ENCODE assay signal across 16 cellular contexts in the genomic region with DNA sequence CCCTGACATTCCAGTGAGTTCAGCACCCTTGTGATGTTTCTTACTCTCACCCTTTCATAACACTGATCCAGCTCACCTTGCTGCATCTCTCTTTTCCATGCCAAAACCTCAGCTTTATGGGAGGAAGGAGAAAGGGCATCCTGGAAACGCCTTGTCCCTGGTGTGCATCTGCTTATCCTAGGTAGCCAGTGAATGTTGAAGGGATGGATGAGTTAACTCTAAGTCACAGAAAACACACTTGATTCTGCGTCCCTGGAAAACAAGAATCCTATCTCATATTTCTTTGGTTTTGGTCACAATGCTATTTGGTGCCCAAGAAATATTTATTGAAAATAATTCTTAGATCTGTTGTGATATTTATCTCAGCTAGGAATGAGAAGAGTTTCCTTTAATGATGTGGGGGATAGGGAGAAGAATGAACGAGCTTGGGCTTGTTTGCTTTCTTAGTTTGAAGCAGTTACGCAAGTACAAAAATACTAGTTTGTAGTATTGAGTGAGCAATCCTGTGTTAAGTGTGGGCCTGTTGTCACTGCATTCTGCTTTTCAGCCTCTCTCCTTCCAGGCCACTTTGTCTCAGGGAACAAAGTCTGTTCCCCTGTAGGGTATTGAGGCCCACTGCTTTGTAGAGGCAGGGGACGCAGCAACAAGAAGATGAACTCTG.
DNase-seq lines count a peak whose midpoint lies in the region; FAIRE-seq and TF ChIP-seq lines count a peak whose summit lies in the region.
"Had no signal": no experiment of that assay in that cellular context is flagged by ENCODE, and none has a peak within 500 bp of the region (broad histone marks: within the 10 kb centered on the region; RNA-seq: fewer than 3 reads in every experiment).

No MANE protein-coding gene starts in this region.

- H2BK12ac ChIP-seq in mesenchymal stem cell (ENCODE audit: low read length in 2 of 2) = peak overlapping the region; percentile 59 to 91

- peak overlapping the region; percentile 85 for H4K91ac ChIP-seq in mesenchymal stem cell (ENCODE audit: low read length)

- H3K36me3 ChIP-seq in mesenchymal stem cell (ENCODE audit: control insufficient read depth in 1 of 2, insufficient read depth in 2 of 2, low read depth in 1 of 2, low read length in 2 of 2) = no peaks in the 10 kb centered on the region
- no peaks in the 10 kb centered on the region for H3K36me3 ChIP-seq in brain microvascular endothelial cell (replicated peaks)

- no peak overlapping the region for H3K14ac ChIP-seq in mesenchymal stem cell (ENCODE audit: low read length in 2 of 2)

- H3K23ac ChIP-seq in mesenchymal stem cell (ENCODE audit: low read length in 2 of 2) = no peak overlapping the region

- peak overlapping the region; percentile 69 for H2AK5ac ChIP-seq in mesenchymal stem cell (ENCODE audit: low read length, severe bottlenecking)

- peak overlapping the region; percentile 52 for H3K27ac Mint-ChIP-seq in MCF 10A (ENCODE audit: low read depth, unreplicated experiment)
- H3K27ac Mint-ChIP-seq in T-helper 2 cell treated with Interferon-gamma antibody and Interleukin-4, amounts not matched to agents 5 μg/mL and 100 μg/mL, for 36 hours = no peak overlapping the region
- H3K27ac Mint-ChIP-seq: dendritic cell treated with granulocyte-macrophage colony-stimulating factor and Interleukin-4, amounts not matched to agents 40 ng/mL and 50 ng/mL, for 4 days had no signal

- H2BK15ac ChIP-seq in mesenchymal stem cell (ENCODE audit: low read depth, poor library complexity, severe bottlenecking) = no peak overlapping the region

- BruUV-seq in MCF 10A (replicated peaks; lab: Mats Ljungman, UMichigan) = no TSS peak

- H3K4me3 ChIP-seq in AG10803 (ENCODE audit: low read length) (no peak overlapping the region), mesenchymal stem cell (ENCODE audit: insufficient read depth in 1 of 2, low read depth in 1 of 2, low read length in 2 of 2) (no peak overlapping the region), brain microvascular endothelial cell (ENCODE audit: low read depth, low read length) (no peak overlapping the region)

- CTCF ChIA-PET in MCF 10A (lab: Yijun Ruan, JAX) = interaction anchor here (0.6 to 5.2 kb wide), 3 partner anchors 11 to 263 kb away, joined by 3 to 35 read pairs (median 3); no protein-coding TSS in a partner anchor

- H3K27me3 Mint-ChIP-seq in MCF 10A (ENCODE audit: insufficient read depth, unreplicated experiment) = no peaks in the 10 kb centered on the region
- no peaks in the 10 kb centered on the region for H3K27me3 Mint-ChIP-seq in T-helper 2 cell treated with Interferon-gamma antibody and Interleukin-4, amounts not matched to agents 5 μg/mL and 100 μg/mL, for 36 hours (ENCODE audit: low read depth)
- H3K27me3 Mint-ChIP-seq: dendritic cell treated with granulocyte-macrophage colony-stimulating factor and Interleukin-4, amounts not matched to agents 40 ng/mL and 50 ng/mL, for 4 days had no signal

- in situ Hi-C loops in brain microvascular endothelial cell (cut with HindIII; ENCODE audit: low pct_ligation_motif_present, low sequenced_read_pairs) = no loop called here

- H3K36me3 Mint-ChIP-seq in MCF 10A (ENCODE audit: insufficient read depth, unreplicated experiment) = no peaks in the 10 kb centered on the region
- H3K36me3 Mint-ChIP-seq in T-helper 2 cell treated with Interferon-gamma antibody and Interleukin-4, amounts not matched to agents 5 μg/mL and 100 μg/mL, for 36 hours (ENCODE audit: low read depth) = peaks cover 42% of the 10 kb centered on the region

- POLR2A ChIA-PET in MCF 10A (lab: Yijun Ruan, JAX) = interaction anchor here (0.5 to 8.4 kb wide), 15 partner anchors 9 to 738 kb away, joined by 3 to 111 read pairs (median 3); partner anchors contain the start of gene ARID5B

- peaks cover 6% of the 10 kb centered on the region for H3K9me3 ChIP-seq in mesenchymal stem cell (ENCODE audit: control insufficient read depth, low read length)

- peak overlapping the region; percentile 84 to 88 for H3K18ac ChIP-seq in mesenchymal stem cell (ENCODE audit: low read depth in 1 of 2, low read length in 2 of 2)

- no peak overlapping the region for H3K4me3 Mint-ChIP-seq in MCF 10A (ENCODE audit: unreplicated experiment)
- no peak overlapping the region for H3K4me3 Mint-ChIP-seq in T-helper 2 cell treated with Interferon-gamma antibody and Interleukin-4, amounts not matched to agents 5 μg/mL and 100 μg/mL, for 36 hours
- H3K4me3 Mint-ChIP-seq: dendritic cell treated with granulocyte-macrophage colony-stimulating factor and Interleukin-4, amounts not matched to agents 40 ng/mL and 50 ng/mL, for 4 days had no signal

- H2AFZ ChIP-seq in mesenchymal stem cell (ENCODE audit: low read depth, low read length) = no peak overlapping the region

- DNase-seq in AG10803 (ENCODE audit: low read depth) (peak; percentile 68), HTR-8/SVneo (ENCODE audit: insufficient read length, low spot score) (no peak), MCF 10A (ENCODE audit: unreplicated experiment) (peak; percentile 63), mesenchymal stem cell (peak; percentile 59), GM12891 (ENCODE audit: insufficient read length, low spot score) (no peak), HUDEP-2 (lab: John Stamatoyannopoulos, UW; ENCODE audit: unreplicated experiment in 76 of 76) (no peak), brain microvascular endothelial cell (no peak)
- no peak for DNase-seq in T-helper 2 cell treated with Interferon-gamma antibody and Interleukin-4, amounts not matched to agents 5 μg/mL and 100 μg/mL, for 36 hours (ENCODE audit: low spot score)
- DNase-seq: activated CD4-positive, alpha-beta T cell treated with anti-CD3 and anti-CD28 coated beads for 1 hour; activated gamma-delta T cell; GF-D8; nucleus accumbens; stimulated activated CD4-positive, alpha-beta T cell treated with anti-CD3 and anti-CD28 coated beads, Interleukin-15, amount 100 ng/mL, for 24 hours had no signal

- H3K9ac ChIP-seq in mesenchymal stem cell (ENCODE audit: low read length) = peak overlapping the region; percentile 64
- H3K9ac ChIP-seq: KMS-11 had no signal

- H3K4me1 ChIP-seq in mesenchymal stem cell (ENCODE audit: control insufficient read depth, insufficient read depth, low read depth, low read length) = peaks cover 7% of the 10 kb centered on the region

- peak; percentile 4 for FAIRE-seq in HTR-8/SVneo (lab: Jason Lieb, UNC)
- no peak for FAIRE-seq in GM12891 (lab: Jason Lieb, UNC)

- H3K4me1 Mint-ChIP-seq in MCF 10A (ENCODE audit: insufficient read depth, unreplicated experiment) = peaks cover 39% of the 10 kb centered on the region
- peaks cover 27% of the 10 kb centered on the region for H3K4me1 Mint-ChIP-seq in T-helper 2 cell treated with Interferon-gamma antibody and Interleukin-4, amounts not matched to agents 5 μg/mL and 100 μg/mL, for 36 hours (ENCODE audit: low read depth)

- H3K9me3 Mint-ChIP-seq in MCF 10A (ENCODE audit: unreplicated experiment) = peaks cover 7% of the 10 kb centered on the region
- H3K9me3 Mint-ChIP-seq in T-helper 2 cell treated with Interferon-gamma antibody and Interleukin-4, amounts not matched to agents 5 μg/mL and 100 μg/mL, for 36 hours = peaks cover 5% of the 10 kb centered on the region
- H3K9me3 Mint-ChIP-seq: dendritic cell treated with granulocyte-macrophage colony-stimulating factor and Interleukin-4, amounts not matched to agents 40 ng/mL and 50 ng/mL, for 4 days had no signal

- peak overlapping the region; percentile 75 for H4K8ac ChIP-seq in mesenchymal stem cell (ENCODE audit: low read length)

- H3K27ac ChIP-seq in mesenchymal stem cell (ENCODE audit: low read length, poor library complexity, severe bottlenecking) (peak overlapping the region; percentile 40), brain microvascular endothelial cell (no peak overlapping the region)
- H3K27ac ChIP-seq: C4-2B, KMS-11 had no signal

- H2BK120ac ChIP-seq in mesenchymal stem cell (ENCODE audit: low read depth, low read length) = peak overlapping the region; percentile 42

- H3K27me3 ChIP-seq in mesenchymal stem cell (ENCODE audit: control insufficient read depth in 1 of 2, insufficient read depth in 1 of 2, low read length in 2 of 2) = no peaks in the 10 kb centered on the region
- H3K27me3 ChIP-seq in brain microvascular endothelial cell (replicated peaks) = no peaks in the 10 kb centered on the region

- peaks cover 27% of the 10 kb centered on the region for H3K79me1 ChIP-seq in mesenchymal stem cell (replicated peaks; ENCODE audit: low read length, poor library complexity, severe bottlenecking)

- intact Hi-C loops in MCF 10A (cut with micrococcal nuclease) = no loop called here

- H2BK5ac ChIP-seq in mesenchymal stem cell (ENCODE audit: low read depth, low read length, poor library complexity, severe bottlenecking) = no peak overlapping the region

- TF ChIP-seq POLR2A in GM12891 (IDR thresholded peaks at IDR 0.05; ENCODE audit: low read depth, low read length) = no peak

- no peak for TF ChIP-seq CTCF in AG10803 (conservative IDR thresholded peaks at IDR 0.05; ENCODE audit: low read length)
- TF ChIP-seq CTCF in MCF 10A (IDR thresholded peaks at IDR 0.05; ENCODE audit: unreplicated experiment) = no peak
- TF ChIP-seq CTCF in brain microvascular endothelial cell (IDR thresholded peaks at IDR 0.05; ENCODE audit: low read depth, low read length, missing control alignments) = no peak

- 76% methylated on average over 4 of the region's 5 CpGs for WGBS in mesenchymal stem cell

- peak overlapping the region; percentile 84 to 85 for H3K4ac ChIP-seq in mesenchymal stem cell (ENCODE audit: low read depth in 1 of 2, low read length in 2 of 2)

- H3K4me2 ChIP-seq in mesenchymal stem cell (ENCODE audit: low read length, poor library complexity, severe bottlenecking) = no peak overlapping the region
- H3K4me2 ChIP-seq: KMS-11 had no signal

TF ChIP-seq in GM12891, 5 proteins besides CTCF, POLR2A, EP300 and RAD21:
- no peak for TF ChIP-seq TAF1 (IDR thresholded peaks at IDR 0.05; ENCODE audit: low read depth, low read length)

Comparison
In these comparisons a context has a peak if more than half of its experiments do, and no peak if none do; other contexts are left out.
1. DNase-seq: peak in AG10803 (single experiment), MCF 10A (single experiment) and mesenchymal stem cell (single experiment); none in HTR-8/SVneo (single experiment), GM12891 (single experiment), HUDEP-2 (0 of 76), T-helper 2 cell treated with Interferon-gamma antibody and Interleukin-4, amounts not matched to agents 5 μg/mL and 100 μg/mL, for 36 hours (single experiment) and brain microvascular endothelial cell (single experiment).